ENCODE assay signal across 14 cellular contexts in the genomic region with DNA sequence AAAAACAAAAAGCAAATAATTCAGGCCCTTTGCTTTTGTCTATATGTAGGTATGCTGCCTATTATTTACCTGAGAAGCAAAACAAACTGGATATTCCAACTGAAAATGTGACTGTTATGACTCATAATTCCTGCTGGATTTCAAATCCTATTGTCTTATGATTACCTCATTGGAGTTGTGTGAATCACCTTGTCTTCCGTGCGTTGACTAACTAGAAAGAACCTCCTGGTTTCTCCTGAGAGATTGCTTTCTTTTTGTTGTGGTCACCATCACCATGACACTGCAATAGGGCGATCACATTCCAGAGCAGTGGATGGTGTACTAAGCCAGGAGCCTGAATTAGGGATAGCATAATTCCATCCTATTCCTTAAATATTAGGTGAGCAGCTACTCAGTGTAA. TPM values are rescaled to one million over a fixed set of nuclear protein-coding genes. Genes with fewer than 3 reads are reported as not detected.
A peak's percentile ranks its signal among the peaks of the same experiment; 100 is the strongest.
DNase-seq lines count a peak whose midpoint lies in the region; ATAC-seq and TF ChIP-seq lines count a peak whose summit lies in the region.
"Had no signal": no experiment of that assay in that cellular context is flagged by ENCODE, and none has a peak within 500 bp of the region (broad histone marks: within the 10 kb centered on the region; RNA-seq: fewer than 3 reads in every experiment).

No MANE protein-coding gene starts in this region.

- 6% methylated on average over 3 of the region's 3 CpGs for WGBS in mammary epithelial cell (ENCODE audit: low coverage, missing lambda C conversion rate)

- no TSS peak for BruUV-seq in mammary epithelial cell (replicated peaks; lab: Mats Ljungman, UMichigan)

- no peaks in the 10 kb centered on the region for H3K36me3 ChIP-seq in mammary epithelial cell (ENCODE audit: insufficient read depth, low read length)
- H3K36me3 ChIP-seq: BLaER1 treated with 17β-estradiol and CSF1 and Interleukin-3, amounts not matched to agents 10 nM and 100 nM; left ventricle myocardium inferior; prostate gland; upper lobe of left lung had no signal

- peak overlapping the region; percentile 38 for H2AFZ ChIP-seq in mammary epithelial cell (ENCODE audit: low read depth, low read length)

- TF ChIP-seq CTCF in AG10803 (conservative IDR thresholded peaks at IDR 0.05; ENCODE audit: low read length) (no peak), mammary epithelial cell (conservative IDR thresholded peaks at IDR 0.05 in 1 of 2, IDR thresholded peaks at IDR 0.05 in 1 of 2; ENCODE audit: extremely low read depth in 1 of 2, insufficient read depth in 1 of 2, low read depth in 1 of 2, low read length in 2 of 2) (no peak), GM20000 (IDR thresholded peaks at IDR 0.05; ENCODE audit: extremely low read depth, missing control alignments) (no peak)

- peak overlapping the region; percentile 97 for H3K27ac ChIP-seq in mammary epithelial cell (ENCODE audit: insufficient read depth, low read depth, low read length)
- H3K27ac ChIP-seq: BLaER1 treated with 17β-estradiol and CSF1 and Interleukin-3, amounts not matched to agents 10 nM and 100 nM; left ventricle myocardium inferior; prostate gland; upper lobe of left lung had no signal

- peak overlapping the region; percentile 45 for H3K9ac ChIP-seq in mammary epithelial cell (ENCODE audit: insufficient read depth, low read length)
- H3K9ac ChIP-seq: BLaER1 treated with 17β-estradiol and CSF1 and Interleukin-3, amounts not matched to agents 10 nM and 100 nM had no signal

- H3K4me1 ChIP-seq in mammary epithelial cell (ENCODE audit: insufficient read depth, low read length) = peaks cover 37% of the 10 kb centered on the region
- H3K4me1 ChIP-seq: left ventricle myocardium inferior, prostate gland, upper lobe of left lung had no signal

- H3K4me3 ChIP-seq in AG10803 (ENCODE audit: low read length) (no peak overlapping the region), mammary epithelial cell (replicated peaks in 1 of 3; ENCODE audit: insufficient read depth in 1 of 3, low read depth in 2 of 3, low read length in 3 of 3) (no peak overlapping the region)
- H3K4me3 ChIP-seq: BLaER1 treated with 17β-estradiol and CSF1 and Interleukin-3, amounts not matched to agents 10 nM and 100 nM; left ventricle myocardium inferior; prostate gland; upper lobe of left lung had no signal

- TF ChIP-seq EP300 in Ishikawa (IDR thresholded peaks at IDR 0.05; ENCODE audit: borderline replicate concordance) = peak; percentile 45; the same call in 1 of the 2 replicates

- no peak for ATAC-seq in HG03025 (IDR thresholded peaks at IDR 0.05; ENCODE audit: low FRiP score, unreplicated experiment)

- H4K20me1 ChIP-seq in mammary epithelial cell (ENCODE audit: insufficient read depth, low read length) = no peaks in the 10 kb centered on the region
- H4K20me1 ChIP-seq: BLaER1 treated with 17β-estradiol and CSF1 and Interleukin-3, amounts not matched to agents 10 nM and 100 nM had no signal

- intact Hi-C loops in mammary epithelial cell (cut with micrococcal nuclease) = loop anchor here (1.0 to 2.0 kb wide), 3 partner anchors 9 to 32 kb away; a partner anchor contains a TSS

- DNase-seq in AG10803 (ENCODE audit: low read depth) = peak; percentile 88
- peak; percentile 99 for DNase-seq in mammary epithelial cell
- DNase-seq in kidney glomerular epithelial cell (lab: John Stamatoyannopoulos, UW) = peak; percentile 96
- no peak for DNase-seq in GM20000 (ENCODE audit: low spot score)
- no peak for DNase-seq in germinal center (ENCODE audit: low spot score)
- DNase-seq in stimulated activated CD4-positive, alpha-beta T cell treated with anti-CD3 and anti-CD28 coated beads, Interleukin-2, amount 100 ng/mL, for 48 hours = no peak
- DNase-seq: activated naive CD8-positive, alpha-beta T cell treated with anti-CD3 and anti-CD28 coated beads for 36 hours; left ventricle myocardium inferior; NCI-H748 treated with DMSO at 0.1 percent for 48 hours; upper lobe of left lung had no signal

- H3K9me3 ChIP-seq in mammary epithelial cell (replicated peaks; ENCODE audit: insufficient read depth, low read length) = no peaks in the 10 kb centered on the region
- H3K9me3 ChIP-seq: BLaER1 treated with 17β-estradiol and CSF1 and Interleukin-3, amounts not matched to agents 10 nM and 100 nM; left ventricle myocardium inferior; prostate gland; upper lobe of left lung had no signal

- CTCF ChIA-PET in mammary epithelial cell (lab: Charles Lee; ENCODE audit: low non-redundant PET) = no interaction called here

- H3K4me2 ChIP-seq in mammary epithelial cell (ENCODE audit: insufficient read depth, low read depth, low read length) = peak overlapping the region; percentile 29
- H3K4me2 ChIP-seq: BLaER1 treated with 17β-estradiol and CSF1 and Interleukin-3, amounts not matched to agents 10 nM and 100 nM had no signal

- no peaks in the 10 kb centered on the region for H3K27me3 ChIP-seq in mammary epithelial cell (ENCODE audit: insufficient read depth, low read length)
- H3K27me3 ChIP-seq: BLaER1 treated with 17β-estradiol and CSF1 and Interleukin-3, amounts not matched to agents 10 nM and 100 nM; upper lobe of left lung had no signal

- H3K79me2 ChIP-seq in mammary epithelial cell (ENCODE audit: insufficient read depth, low read length) = no peaks in the 10 kb centered on the region

- dilution Hi-C loops in mammary epithelial cell (cut with HindIII; ENCODE audit: low sequenced_read_pairs) = no loop called here

- in situ Hi-C loops in mammary epithelial cell (cut with MboI; ENCODE audit: low sequenced_read_pairs in 2 of 2) = no loop called here

- TF ChIP-seq RAD21 in Ishikawa (IDR thresholded peaks at IDR 0.05; ENCODE audit: low read depth) = no peak

TF ChIP-seq in Ishikawa, 13 proteins besides CTCF, POLR2A, EP300 and RAD21:
- TF ChIP-seq TEAD4 (IDR thresholded peaks at IDR 0.05) = peak; percentile 62
- no peak for TF ChIP-seq NFIC (IDR thresholded peaks at IDR 0.05)

RNA-seq across cellular contexts. Expression of a gene that starts 23.0 kb away (rescaled TPM):
- total RNA-seq in mammary epithelial cell = 10 to 100 TPM; 17.0 to 27.7 TPM
- 2.8 TPM for polyA plus RNA-seq in mammary epithelial cell
- 17.1 TPM for polyA minus RNA-seq in mammary epithelial cell

RNA-seq across cellular contexts. Expression of a gene that starts 48.3 kb away (rescaled TPM):
- 10 to 100 TPM; 12.8 to 32.1 TPM for total RNA-seq in mammary epithelial cell
- 24.1 TPM for polyA plus RNA-seq in mammary epithelial cell
- 16.8 TPM for polyA minus RNA-seq in mammary epithelial cell

Comparison
In these comparisons a context has a peak if more than half of its experiments do, and no peak if none do; other contexts are left out.
1. DNase-seq: peak in AG10803 (single experiment), mammary epithelial cell (single experiment) and kidney glomerular epithelial cell (single experiment); none in GM20000 (single experiment), germinal center (single experiment) and stimulated activated CD4-positive, alpha-beta T cell treated with anti-CD3 and anti-CD28 coated beads, Interleukin-2, amount 100 ng/mL, for 48 hours (0 of 2).